Comparison of ENCODE assay signal across 9 cellular contexts in genomic region chr17:30808785-30809286, GRCh38. TPM values are rescaled to one million over a fixed set of nuclear protein-coding genes. Genes with fewer than 3 reads are reported as not detected.
DNase-seq lines count a peak whose midpoint lies in the region; ATAC-seq, FAIRE-seq and TF ChIP-seq lines count a peak whose summit lies in the region.
"Had no signal": no experiment of that assay in that cellular context is flagged by ENCODE, and none has a peak within 500 bp of the region (broad histone marks: within the 10 kb centered on the region; RNA-seq: fewer than 3 reads in every experiment).

No MANE protein-coding gene starts in this region.

- H3K9me3 ChIP-seq in spleen: no peaks in the 10 kb centered on the region

- no peaks in the 10 kb centered on the region for H3K27me3 ChIP-seq in spleen (replicated peaks in 1 of 7)

- ATAC-seq in HG03460 (IDR thresholded peaks at IDR 0.05; ENCODE audit: unreplicated experiment) (peak; percentile 85), HG02885 (IDR thresholded peaks at IDR 0.05; ENCODE audit: poor library complexity, unreplicated experiment) (no peak)

- peak; percentile 95 for FAIRE-seq in GM19239 (lab: Jason Lieb, UNC)
- FAIRE-seq: G401.6 had no signal

- no peaks in the 10 kb centered on the region for H3K9me3 Mint-ChIP-seq in activated T-helper 1 cell treated with anti-CD3 and anti-CD28 coated beads, Interleukin-12 subunit alpha, Interleukin-12 subunit beta, Interleukin-2, Interleukin-4 antibody, amounts not matched to agents 30 ng/mL and 10 ng/mL and 1 ng/mL, durations not matched to agents 14 hours and 24 hours and 36 hours

- peak overlapping the region; percentile 83 for H3K4me3 Mint-ChIP-seq in activated T-helper 1 cell treated with anti-CD3 and anti-CD28 coated beads, Interleukin-12 subunit alpha, Interleukin-12 subunit beta, Interleukin-2, Interleukin-4 antibody, amounts not matched to agents 30 ng/mL and 10 ng/mL and 1 ng/mL, durations not matched to agents 14 hours and 24 hours and 36 hours

- DNase-seq in Ammon's horn (ENCODE audit: low spot score) (peak; percentile 41), GM19239 (ENCODE audit: insufficient read length, low spot score) (peak; percentile 46), spleen (no peak), amniotic stem cell (lab: John Stamatoyannopoulos, UW) (no peak), nucleus accumbens (lab: John Stamatoyannopoulos, UW) (no peak)
- peak; percentile 50 for DNase-seq in activated T-helper 1 cell treated with anti-CD3 and anti-CD28 coated beads, Interleukin-12 subunit alpha, Interleukin-12 subunit beta, Interleukin-2, Interleukin-4 antibody, amounts not matched to agents 30 ng/mL and 10 ng/mL and 1 ng/mL, durations not matched to agents 14 hours and 24 hours and 36 hours (ENCODE audit: low spot score)

- no peaks in the 10 kb centered on the region for H3K27me3 Mint-ChIP-seq in activated T-helper 1 cell treated with anti-CD3 and anti-CD28 coated beads, Interleukin-12 subunit alpha, Interleukin-12 subunit beta, Interleukin-2, Interleukin-4 antibody, amounts not matched to agents 30 ng/mL and 10 ng/mL and 1 ng/mL, durations not matched to agents 14 hours and 24 hours and 36 hours (ENCODE audit: insufficient read depth)

- H3K4me3 ChIP-seq in spleen: peak overlapping the region in 5 of 8 donors; percentile 16 to 61 (median 25)

- peaks cover 54 to 92% (median 82%) of the 10 kb centered on the region in 6 donors for H3K4me1 ChIP-seq in spleen

- peak overlapping the region; percentile 94 for H3K27ac Mint-ChIP-seq in activated T-helper 1 cell treated with anti-CD3 and anti-CD28 coated beads, Interleukin-12 subunit alpha, Interleukin-12 subunit beta, Interleukin-2, Interleukin-4 antibody, amounts not matched to agents 30 ng/mL and 10 ng/mL and 1 ng/mL, durations not matched to agents 14 hours and 24 hours and 36 hours

- TF ChIP-seq CTCF in spleen (IDR thresholded peaks at IDR 0.05 in 8 of 11, conservative IDR thresholded peaks at IDR 0.05 in 3 of 11): peak in 2 of 11 experiments; percentile 6 to 19

- TF ChIP-seq POLR2A in spleen (IDR thresholded peaks at IDR 0.05): peak in 1 of 3 donors; percentile 35

- peaks cover 0 to 45% (median 3%) of the 10 kb centered on the region in 6 donors for H3K36me3 ChIP-seq in spleen

- peaks cover 71% of the 10 kb centered on the region for H3K4me1 Mint-ChIP-seq in activated T-helper 1 cell treated with anti-CD3 and anti-CD28 coated beads, Interleukin-12 subunit alpha, Interleukin-12 subunit beta, Interleukin-2, Interleukin-4 antibody, amounts not matched to agents 30 ng/mL and 10 ng/mL and 1 ng/mL, durations not matched to agents 14 hours and 24 hours and 36 hours (ENCODE audit: low read depth)

- WGBS in spleen, 5 donors: 14 to 33% (median 19%) methylated on average over 9 of the region's 9 CpGs

- H3K36me3 Mint-ChIP-seq in activated T-helper 1 cell treated with anti-CD3 and anti-CD28 coated beads, Interleukin-12 subunit alpha, Interleukin-12 subunit beta, Interleukin-2, Interleukin-4 antibody, amounts not matched to agents 30 ng/mL and 10 ng/mL and 1 ng/mL, durations not matched to agents 14 hours and 24 hours and 36 hours (ENCODE audit: low read depth): peaks cover 7% of the 10 kb centered on the region

- H3K27ac ChIP-seq in spleen: peak overlapping the region; percentile 88 to 97 (median 90)

- intact Hi-C loops in activated T-helper 1 cell treated with anti-CD3 and anti-CD28 coated beads, Interleukin-12 subunit alpha, Interleukin-12 subunit beta, Interleukin-2, Interleukin-4 antibody, amounts not matched to agents 30 ng/mL and 10 ng/mL and 1 ng/mL, durations not matched to agents 14 hours and 24 hours and 36 hours (cut with micrococcal nuclease): loop anchor here (1.0 kb wide), 2 partner anchors 12 to 13 kb away; no protein-coding TSS in a partner anchor
- intact Hi-C loops in spleen (cut with DNase I; ENCODE audit: low total_unique reads): no loop called here

RNA-seq across cellular contexts. Expression of gene CRLF3, which starts 15.7 kb away (rescaled TPM):
- 45.6 and 49.5 TPM in 2 replicates for total RNA-seq in activated T-helper 1 cell treated with anti-CD3 and anti-CD28 coated beads, Interleukin-12 subunit alpha, Interleukin-12 subunit beta, Interleukin-2, Interleukin-4 antibody, amounts not matched to agents 30 ng/mL and 10 ng/mL and 1 ng/mL, durations not matched to agents 14 hours and 24 hours and 36 hours
- total RNA-seq in spleen: 10 to 100 TPM; 44.3 to 51.9 (median 49.0) TPM
- 10 to 100 TPM; 21.0 to 28.2 (median 24.4) TPM for polyA plus RNA-seq in spleen

RNA-seq across cellular contexts. Expression of gene ATAD5, which starts 22.9 kb away (rescaled TPM):
- total RNA-seq in activated T-helper 1 cell treated with anti-CD3 and anti-CD28 coated beads, Interleukin-12 subunit alpha, Interleukin-12 subunit beta, Interleukin-2, Interleukin-4 antibody, amounts not matched to agents 30 ng/mL and 10 ng/mL and 1 ng/mL, durations not matched to agents 14 hours and 24 hours and 36 hours: 26.2 and 28.7 TPM in 2 replicates
- total RNA-seq in spleen: 1 to 10 TPM; 3.5 to 7.4 (median 4.5) TPM
- under 1 TPM; 0.61 to 0.80 (median 0.67) TPM for polyA plus RNA-seq in spleen

Comparison
In these comparisons a context has a peak if more than half of its experiments do, and no peak if none do; other contexts are left out.
1. DNase-seq: peak in Ammon's horn (single experiment), GM19239 (single experiment) and activated T-helper 1 cell treated with anti-CD3 and anti-CD28 coated beads, Interleukin-12 subunit alpha, Interleukin-12 subunit beta, Interleukin-2, Interleukin-4 antibody, amounts not matched to agents 30 ng/mL and 10 ng/mL and 1 ng/mL, durations not matched to agents 14 hours and 24 hours and 36 hours (single experiment); none in spleen (single experiment), amniotic stem cell (single experiment) and nucleus accumbens (0 of 56).